ENCODE assay signal across 9 cellular contexts in the genomic region with DNA sequence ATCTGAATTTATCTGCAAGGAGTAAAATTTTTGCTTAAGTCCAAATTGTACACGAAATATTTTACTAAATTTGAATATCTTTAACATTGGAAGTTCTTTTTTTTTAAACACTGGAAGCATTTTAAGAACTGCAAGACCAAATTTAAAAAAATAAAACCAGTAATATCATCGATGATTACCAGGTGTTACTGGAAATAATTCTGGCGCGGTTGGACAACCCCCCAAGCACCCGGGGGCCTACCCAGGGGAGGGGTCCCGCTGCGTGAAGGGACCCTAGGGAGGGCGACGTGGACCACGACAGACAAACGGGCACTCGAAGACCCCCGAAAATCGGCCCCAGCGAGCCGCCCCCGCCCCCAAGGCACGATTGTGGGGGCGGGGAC. TPM values are rescaled to one million over a fixed set of nuclear protein-coding genes. Genes with fewer than 3 reads are reported as not detected.
A peak's percentile ranks its signal among the peaks of the same experiment; 100 is the strongest.
DNase-seq lines count a peak whose midpoint lies in the region; ATAC-seq and TF ChIP-seq lines count a peak whose summit lies in the region.
"Had no signal": no experiment of that assay in that cellular context is flagged by ENCODE, and none has a peak within 500 bp of the region (broad histone marks: within the 10 kb centered on the region; RNA-seq: fewer than 3 reads in every experiment).

No MANE protein-coding gene starts in this region.

- no peaks in the 10 kb centered on the region for H3K27me3 Mint-ChIP-seq in activated CD8-positive, alpha-beta memory T cell treated with anti-CD3 and anti-CD28 coated beads, Interleukin-2, amount 10 ng/mL, durations not matched to agents 7 days and 5 days

- no peaks in the 10 kb centered on the region for H3K9me3 ChIP-seq in thyroid gland

- 1 to 2% methylated on average over 13 to 16 of the region's 19 CpGs for WGBS in lower leg skin, 2 donors
- WGBS in thyroid gland, 2 donors, result 2% methylated on average over 13 to 14 of the region's 19 CpGs

- TF ChIP-seq CTCF in astrocyte of the spinal cord (IDR thresholded peaks at IDR 0.05; ENCODE audit: low read depth, low read length), result no peak
- TF ChIP-seq CTCF in lower leg skin (IDR thresholded peaks at IDR 0.05), result no peak
- no peak for TF ChIP-seq CTCF in thyroid gland (IDR thresholded peaks at IDR 0.05)

- H3K4me3 Mint-ChIP-seq in activated CD8-positive, alpha-beta memory T cell treated with anti-CD3 and anti-CD28 coated beads, Interleukin-2, amount 10 ng/mL, durations not matched to agents 7 days and 5 days, result peak overlapping the region; percentile 90

- H3K36me3 ChIP-seq in thyroid gland, result peaks cover 13 to 24% of the 10 kb centered on the region in 2 donors

- CTCF ChIA-PET in activated CD8-positive, alpha-beta memory T cell treated with anti-CD3 and anti-CD28 coated beads, Interleukin-2, amount 10 ng/mL, durations not matched to agents 7 days and 5 days (lab: Charles Lee), result interaction anchor here (1.3 to 2.4 kb wide), 2 partner anchors 9 to 11 kb away, joined by 3 to 9 read pairs; no protein-coding TSS in a partner anchor

- H3K36me3 Mint-ChIP-seq in activated CD8-positive, alpha-beta memory T cell treated with anti-CD3 and anti-CD28 coated beads, Interleukin-2, amount 10 ng/mL, durations not matched to agents 7 days and 5 days, result peaks cover 21% of the 10 kb centered on the region

- peak overlapping the region; percentile 69 for H3K4me3 ChIP-seq in astrocyte of the spinal cord (ENCODE audit: low read depth, low read length)
- H3K4me3 ChIP-seq in lower leg skin (ENCODE audit: low read depth, poor library complexity, severe bottlenecking), result peak overlapping the region; percentile 27
- peak overlapping the region in 2 of 3 donors; percentile 43 to 100 for H3K4me3 ChIP-seq in thyroid gland (replicated peaks in 1 of 3)

- H3K9me3 Mint-ChIP-seq in activated CD8-positive, alpha-beta memory T cell treated with anti-CD3 and anti-CD28 coated beads, Interleukin-2, amount 10 ng/mL, durations not matched to agents 7 days and 5 days (ENCODE audit: low read depth), result no peaks in the 10 kb centered on the region

- H3K27me3 ChIP-seq in thyroid gland, result no peaks in the 10 kb centered on the region

- H3K4me1 Mint-ChIP-seq in activated CD8-positive, alpha-beta memory T cell treated with anti-CD3 and anti-CD28 coated beads, Interleukin-2, amount 10 ng/mL, durations not matched to agents 7 days and 5 days, result peaks cover 33% of the 10 kb centered on the region

- intact Hi-C loops in lower leg skin (cut with DNase I; ENCODE audit: low total_unique reads), result no loop called here
- intact Hi-C loops in thyroid gland (cut with DNase I), result no loop called here

- no peak for ATAC-seq in activated CD8-positive, alpha-beta memory T cell treated with anti-CD3 and anti-CD28 coated beads, Interleukin-2, amount 10 ng/mL, durations not matched to agents 7 days and 5 days

- peak overlapping the region; percentile 94 for H3K27ac Mint-ChIP-seq in activated CD8-positive, alpha-beta memory T cell treated with anti-CD3 and anti-CD28 coated beads, Interleukin-2, amount 10 ng/mL, durations not matched to agents 7 days and 5 days

- TF ChIP-seq POLR2A in lower leg skin (IDR thresholded peaks at IDR 0.05) (no peak), thyroid gland (IDR thresholded peaks at IDR 0.05) (no peak)

- H3K27ac ChIP-seq in thyroid gland, result peak overlapping the region; percentile 14 to 76 (median 66)

- in situ Hi-C loops in astrocyte of the spinal cord (cut with HindIII; ENCODE audit: low sequenced_read_pairs), result no loop called here

- H3K4me1 ChIP-seq in thyroid gland, result peaks cover 16 to 45% of the 10 kb centered on the region in 2 donors

- no peak for DNase-seq in activated CD8-positive, alpha-beta memory T cell treated with anti-CD3 and anti-CD28 coated beads, Interleukin-2, amount 10 ng/mL, durations not matched to agents 7 days and 5 days
- no peak for DNase-seq in activated CD8-positive, alpha-beta memory T cell treated with anti-CD3 and anti-CD28 coated beads, Interleukin-2, amount 50 U/mL, for 4 hours
- DNase-seq in astrocyte of the spinal cord (ENCODE audit: low read depth, low spot score) (no peak), lower leg skin (ENCODE audit: low spot score in 2 of 2) (no peak), thyroid gland (no peak), anterior cingulate cortex (lab: John Stamatoyannopoulos, UW) (no peak), epidermal melanocyte (ENCODE audit: insufficient read length, low spot score) (no peak), NCI-H1930 (lab: John Stamatoyannopoulos, UW) (no peak)

RNA-seq across cellular contexts. Expression of gene JSRP1, which starts 12.6 kb away (rescaled TPM):
- total RNA-seq in activated CD8-positive, alpha-beta memory T cell treated with anti-CD3 and anti-CD28 coated beads, Interleukin-2, amount 10 ng/mL, durations not matched to agents 7 days and 5 days, result 1 to 10 TPM in 1 of 2 experiments, not detected in 1; 1.0 TPM
- total RNA-seq in lower leg skin, result not detected
- not detected for total RNA-seq in thyroid gland
- total RNA-seq: cerebellum had no signal

RNA-seq across cellular contexts. Expression of gene PEAK3, which starts 13.1 kb away (rescaled TPM):
- under 1 TPM in 1 of 2 experiments, not detected in 1; 0.54 TPM for total RNA-seq in activated CD8-positive, alpha-beta memory T cell treated with anti-CD3 and anti-CD28 coated beads, Interleukin-2, amount 10 ng/mL, durations not matched to agents 7 days and 5 days
- total RNA-seq in lower leg skin (under 1 TPM; 0.30 to 0.97 (median 0.76) TPM), thyroid gland (1 to 10 TPM in 1 of 4 donors, under 1 TPM in 3; 0.27 to 1.6 (median 0.59) TPM)
- total RNA-seq: cerebellum had no signal

RNA-seq across cellular contexts. Expression of gene AMH, which starts 19.7 kb away (rescaled TPM):
- total RNA-seq in activated CD8-positive, alpha-beta memory T cell treated with anti-CD3 and anti-CD28 coated beads, Interleukin-2, amount 10 ng/mL, durations not matched to agents 7 days and 5 days, result 1 to 10 TPM; 5.1 to 6.0 TPM
- 1 to 10 TPM in 3 of 4 donors, under 1 TPM in 1; 0.13 to 1.3 (median 1.2) TPM for total RNA-seq in lower leg skin
- total RNA-seq in thyroid gland, result 1 to 10 TPM in 1 of 4 donors, under 1 TPM in 1, not detected in 2; 0.33 to 4.2 TPM

RNA-seq across cellular contexts. Expression of gene SF3A2, which starts 32.2 kb away (rescaled TPM):
- 100 to 1,000 TPM; 167 to 178 TPM for total RNA-seq in activated CD8-positive, alpha-beta memory T cell treated with anti-CD3 and anti-CD28 coated beads, Interleukin-2, amount 10 ng/mL, durations not matched to agents 7 days and 5 days
- total RNA-seq in lower leg skin (10 to 100 TPM; 35.6 to 85.6 (median 47.8) TPM), thyroid gland (10 to 100 TPM; 25.7 to 39.8 (median 30.3) TPM)

RNA-seq across cellular contexts. Expression of gene PLEKHJ1, which starts 32.7 kb away (rescaled TPM):
- 10 to 100 TPM; 78.3 to 80.8 TPM for total RNA-seq in activated CD8-positive, alpha-beta memory T cell treated with anti-CD3 and anti-CD28 coated beads, Interleukin-2, amount 10 ng/mL, durations not matched to agents 7 days and 5 days
- total RNA-seq in lower leg skin (10 to 100 TPM; 52.2 to 80.5 (median 70.0) TPM), thyroid gland (100 to 1,000 TPM in 3 of 4 donors, 10 to 100 TPM in 1; 86.7 to 179 (median 131) TPM)
